In the genomic region with DNA sequence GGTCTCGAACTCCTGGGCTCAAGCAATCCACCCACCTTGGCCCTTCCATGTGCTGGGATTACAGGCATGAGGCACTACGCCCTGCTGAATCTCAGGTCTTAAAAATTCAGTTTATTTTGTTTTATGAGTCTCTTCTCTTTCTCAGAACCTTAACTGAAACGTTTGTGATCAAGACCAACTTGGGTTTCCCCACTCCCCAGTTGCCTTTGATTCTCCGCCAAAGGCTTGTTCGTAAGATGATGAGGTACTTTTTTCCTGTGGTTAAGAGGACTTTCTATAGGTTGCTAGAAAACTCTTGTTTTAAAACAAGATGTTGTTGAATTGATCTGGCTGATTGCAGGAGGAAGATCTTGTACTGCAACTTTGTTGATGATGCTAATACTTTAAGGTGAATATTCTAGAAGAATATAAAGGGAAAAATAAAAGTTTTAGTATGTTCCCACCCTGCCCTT, we compare ENCODE assay signal across 9 cellular contexts. TPM values are rescaled to one million over a fixed set of nuclear protein-coding genes. Genes with fewer than 3 reads are reported as not detected.
DNase-seq lines count a peak whose midpoint lies in the region; ATAC-seq and TF ChIP-seq lines count a peak whose summit lies in the region.
"Had no signal": no experiment of that assay in that cellular context is flagged by ENCODE, and none has a peak within 500 bp of the region (broad histone marks: within the 10 kb centered on the region; RNA-seq: fewer than 3 reads in every experiment).

No MANE protein-coding gene starts in this region.

- peak; percentile 55 for ATAC-seq in GM19467 (IDR thresholded peaks at IDR 0.05; ENCODE audit: unreplicated experiment)

- no peaks in the 10 kb centered on the region for H3K27me3 ChIP-seq in Loucy (ENCODE audit: insufficient read depth, low read length, poor library complexity, severe bottlenecking)
- no peaks in the 10 kb centered on the region for H3K27me3 ChIP-seq in spleen (replicated peaks in 1 of 7)
- no peaks in the 10 kb centered on the region for H3K27me3 ChIP-seq in Karpas-422 (ENCODE audit: low read length)

- H4K20me1 ChIP-seq in Loucy (ENCODE audit: insufficient read depth, low read length, poor library complexity, severe bottlenecking), result peaks cover 11% of the 10 kb centered on the region
- H4K20me1 ChIP-seq in Karpas-422 (ENCODE audit: insufficient read depth, low read depth, low read length), result no peaks in the 10 kb centered on the region

- H3K9me3 ChIP-seq in Loucy (ENCODE audit: insufficient read depth, low read depth, low read length) (peaks cover 5% of the 10 kb centered on the region; the same call in 1 of the 2 replicates), spleen (peaks cover 0 to 14% (median 10%) of the 10 kb centered on the region in 8 donors), Karpas-422 (ENCODE audit: low read length) (peaks cover 10% of the 10 kb centered on the region)

- peak overlapping the region; percentile 21 to 82 (median 72) for H3K27ac ChIP-seq in spleen
- no peak overlapping the region for H3K27ac ChIP-seq in Karpas-422 (ENCODE audit: low read length)
- H3K27ac ChIP-seq: parathyroid adenoma had no signal

- intact Hi-C loops in spleen (cut with DNase I; ENCODE audit: low total_unique reads), result no loop called here

- H3K36me3 ChIP-seq in Loucy (ENCODE audit: insufficient read depth, low read length) (0 out of 2 replicates have a peak, but pooled peaks cover 5% of the 10 kb centered on the region), spleen (peaks cover 0 to 13% (median 0%) of the 10 kb centered on the region in 6 donors), Karpas-422 (ENCODE audit: insufficient read depth, low read length) (peaks cover 23% of the 10 kb centered on the region)

- H3K9ac ChIP-seq in Loucy (ENCODE audit: low read depth, low read length, poor library complexity, severe bottlenecking), result peak overlapping the region; percentile 73
- H3K9ac ChIP-seq in Karpas-422 (ENCODE audit: low read length), result no peak overlapping the region
- H3K9ac ChIP-seq: parathyroid adenoma had no signal

- 28 to 47% (median 36%) methylated on average over 5 of the region's 5 CpGs for WGBS in spleen, 5 donors

- H3K4me1 ChIP-seq in Loucy (ENCODE audit: insufficient read depth, low read length, poor library complexity, severe bottlenecking) (peaks cover 33% of the 10 kb centered on the region), spleen (peaks cover 4 to 99% (median 39%) of the 10 kb centered on the region in 6 donors), Karpas-422 (ENCODE audit: low read length) (no peaks in the 10 kb centered on the region; the same call in 1 of the 2 replicates)

- H3K9me2 ChIP-seq in Loucy (replicated peaks; ENCODE audit: low read depth, low read length), result no peaks in the 10 kb centered on the region
- no peaks in the 10 kb centered on the region for H3K9me2 ChIP-seq in Karpas-422 (replicated peaks; ENCODE audit: insufficient read depth, low read length)

- peaks cover 18% of the 10 kb centered on the region; the same call in 1 of the 2 replicates for H3F3A ChIP-seq in Loucy (ENCODE audit: low read depth)

- H3K4me2 ChIP-seq in Loucy (ENCODE audit: low read depth, low read length, poor library complexity, severe bottlenecking), result peak overlapping the region; percentile 85
- no peak overlapping the region for H3K4me2 ChIP-seq in Karpas-422 (ENCODE audit: low read depth, low read length, poor library complexity, severe bottlenecking)

- H3K4me3 ChIP-seq in Loucy (ENCODE audit: low read length, poor library complexity, severe bottlenecking), result peak overlapping the region; percentile 74
- H3K4me3 ChIP-seq in spleen, result peak overlapping the region in 1 of 8 donors; percentile 43
- H3K4me3 ChIP-seq in Karpas-422 (ENCODE audit: low read length), result no peak overlapping the region

- H2AFZ ChIP-seq in Loucy (ENCODE audit: low read length), result no peak overlapping the region
- no peak overlapping the region for H2AFZ ChIP-seq in Karpas-422 (ENCODE audit: low read length)
- H2AFZ ChIP-seq: parathyroid adenoma had no signal

- peak; percentile 88 for DNase-seq in activated effector memory CD4-positive, alpha-beta T cell treated with anti-CD3 and anti-CD28 coated beads, Interleukin-2, amount 50 U/mL, for 16 hours
- DNase-seq in spleen, result no peak
- DNase-seq in NK-92 treated with Interleukin-12 subunit alpha and Interleukin-12 subunit beta, amount 100 ng/mL, for 24 hours (lab: John Stamatoyannopoulos, UW), result no peak
- no peak for DNase-seq in ecto neural progenitor cell (ENCODE audit: low spot score)
- DNase-seq in NCI-H2081 treated with DMSO at 0.1 percent for 48 hours (lab: John Stamatoyannopoulos, UW), result no peak
- no peak for DNase-seq in Karpas-422

- TF ChIP-seq CTCF in Loucy (conservative IDR thresholded peaks at IDR 0.05; ENCODE audit: low read length), result no peak
- no peak for TF ChIP-seq CTCF in spleen (IDR thresholded peaks at IDR 0.05 in 8 of 11, conservative IDR thresholded peaks at IDR 0.05 in 3 of 11)

- peaks cover 94% of the 10 kb centered on the region for H3K79me2 ChIP-seq in Loucy (ENCODE audit: insufficient read depth, low read length)
- H3K79me2 ChIP-seq in Karpas-422 (ENCODE audit: low read length), result peaks cover 99% of the 10 kb centered on the region

- no peak for TF ChIP-seq POLR2A in spleen (IDR thresholded peaks at IDR 0.05)

RNA-seq across cellular contexts. Expression of gene ABCC1, which starts 11.7 kb away (rescaled TPM):
- 10 to 100 TPM; 48.8 to 65.7 (median 53.6) TPM for total RNA-seq in spleen
- polyA plus RNA-seq in spleen, result 10 to 100 TPM in 1 of 3 donors, 1 to 10 TPM in 2; 7.8 to 12.4 (median 10.0) TPM
- total RNA-seq in Karpas-422 (2014; rRNA removed; shearing (Covaris generic); ENCODE audit: low replicate concordance), result 23.6 and 28.3 TPM in 2 replicates
